In the genomic region with DNA sequence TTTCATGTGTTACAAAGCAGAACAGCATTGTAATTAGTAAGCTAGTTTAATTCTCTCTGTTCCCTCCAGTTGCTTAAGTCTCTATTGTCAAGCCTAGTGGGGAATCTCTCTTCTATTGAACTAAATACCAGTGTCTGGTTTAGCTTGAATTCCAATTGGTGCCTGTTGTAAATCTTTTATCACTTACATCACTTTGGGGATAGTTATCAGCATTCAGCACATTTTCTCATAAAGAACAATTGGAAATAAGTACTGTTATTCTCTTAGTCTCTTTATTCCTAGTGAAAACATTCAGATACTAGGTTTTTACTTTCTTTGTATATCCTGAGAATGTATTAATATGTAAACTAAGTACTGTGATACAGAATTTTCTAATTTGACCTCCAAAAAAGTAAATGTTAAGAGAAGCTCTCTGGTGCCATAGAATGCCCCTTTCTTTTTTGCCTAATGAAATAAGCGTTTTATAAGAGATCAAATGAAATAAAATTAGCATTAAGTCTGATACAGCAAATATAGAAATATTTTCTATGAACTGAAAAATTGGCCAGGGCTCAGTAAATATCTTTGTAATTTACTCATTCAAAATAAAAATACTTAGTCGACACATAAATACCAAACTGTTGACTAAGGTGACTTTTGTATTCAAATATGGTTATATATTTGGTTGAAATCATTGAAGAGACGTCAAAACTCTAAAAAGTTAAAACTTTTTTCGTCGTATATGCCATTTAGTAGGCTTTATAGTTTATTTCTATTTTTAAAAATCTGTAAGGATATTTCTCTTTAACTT, we compare ENCODE assay signal across 9 cellular contexts. TPM values are rescaled to one million over a fixed set of nuclear protein-coding genes. Genes with fewer than 3 reads are reported as not detected.
A peak's percentile ranks its signal among the peaks of the same experiment; 100 is the strongest.
DNase-seq lines count a peak whose midpoint lies in the region; ATAC-seq and TF ChIP-seq lines count a peak whose summit lies in the region.
"Had no signal": no experiment of that assay in that cellular context is flagged by ENCODE, and none has a peak within 500 bp of the region (broad histone marks: within the 10 kb centered on the region; RNA-seq: fewer than 3 reads in every experiment).

No MANE protein-coding gene starts in this region.

- TF ChIP-seq CTCF in SU-DHL-6 (IDR thresholded peaks at IDR 0.05; ENCODE audit: insufficient read depth, low read length, poor library complexity, severe bottlenecking), result no peak

- no peaks in the 10 kb centered on the region for H3K9me3 ChIP-seq in SU-DHL-6 (ENCODE audit: insufficient read depth, low read length)

- H3K27me3 ChIP-seq in ACC112 (ENCODE audit: insufficient read depth, low read length) (no peaks in the 10 kb centered on the region), SU-DHL-6 (ENCODE audit: low read length) (no peaks in the 10 kb centered on the region)

- peak overlapping the region; percentile 79 for H3K9ac ChIP-seq in SU-DHL-6 (ENCODE audit: low read length)

- peaks cover 43% of the 10 kb centered on the region for H3K4me1 ChIP-seq in ACC112 (ENCODE audit: control insufficient read depth, insufficient read depth, low read length, unreplicated experiment)

- peaks cover 70% of the 10 kb centered on the region for H3K79me2 ChIP-seq in ACC112 (ENCODE audit: control insufficient read depth, insufficient read depth, low read length, unreplicated experiment)
- H3K79me2 ChIP-seq in SU-DHL-6 (ENCODE audit: insufficient read depth, low read length), result peaks cover 68% of the 10 kb centered on the region

- intact Hi-C loops in left ventricle myocardium superior (cut with micrococcal nuclease), result no loop called here

- H3F3A ChIP-seq in SU-DHL-6 (ENCODE audit: insufficient read depth), result 0 out of 2 replicates have a peak, but pooled peaks cover 6% of the 10 kb centered on the region

- peak; percentile 46 for DNase-seq in GM04504 (ENCODE audit: low read depth)
- peak; percentile 24 for DNase-seq in hepatic stellate cell (ENCODE audit: low spot score)
- no peak for DNase-seq in ecto neural progenitor cell (ENCODE audit: low spot score)
- DNase-seq in NCI-H2081 (lab: John Stamatoyannopoulos, UW), result no peak
- DNase-seq in left ventricle myocardium superior, result no peak
- DNase-seq: NCI-H1436 had no signal

- H2AFZ ChIP-seq in ACC112 (ENCODE audit: low read length, unreplicated experiment) (no peak overlapping the region), SU-DHL-6 (ENCODE audit: low read depth, low read length, severe bottlenecking) (no peak overlapping the region)

- peak overlapping the region; percentile 74 for H3K27ac ChIP-seq in ACC112 (ENCODE audit: low read depth, low read length)
- H3K27ac ChIP-seq in SU-DHL-6 (ENCODE audit: low read depth, low read length), result no peak overlapping the region

- H3K4me3 ChIP-seq in ACC112 (ENCODE audit: low read depth, low read length) (peak overlapping the region; percentile 96), SU-DHL-6 (ENCODE audit: insufficient read depth, low read length, poor library complexity, severe bottlenecking) (peak overlapping the region; percentile 91)

- H3K9me2 ChIP-seq in SU-DHL-6 (replicated peaks; ENCODE audit: insufficient read depth, low read length), result no peaks in the 10 kb centered on the region

- ATAC-seq in HG03457 (IDR thresholded peaks at IDR 0.05; ENCODE audit: unreplicated experiment), result no peak
- ATAC-seq in left ventricle myocardium superior, result no peak

- H3K36me3 ChIP-seq in ACC112 (ENCODE audit: insufficient read depth, low read length) (peaks cover 10% of the 10 kb centered on the region; the same call in 1 of the 2 replicates), SU-DHL-6 (ENCODE audit: low read length) (peaks cover 16% of the 10 kb centered on the region; the same call in 1 of the 2 replicates)

- H3K4me2 ChIP-seq in SU-DHL-6 (ENCODE audit: low read depth, low read length, poor library complexity, severe bottlenecking), result peak overlapping the region; percentile 99

- H4K20me1 ChIP-seq in SU-DHL-6 (ENCODE audit: low read depth, low read length), result peaks cover 40% of the 10 kb centered on the region

RNA-seq across cellular contexts. Expression of a gene that starts 25.4 kb away (rescaled TPM):
- total RNA-seq in left ventricle myocardium superior, result 98.6 TPM

Comparison
In these comparisons a context has a peak if more than half of its experiments do, and no peak if none do; other contexts are left out.
1. DNase-seq: peak in GM04504 (single experiment) and hepatic stellate cell (single experiment); none in ecto neural progenitor cell (single experiment), NCI-H2081 (0 of 2) and left ventricle myocardium superior (single experiment).